1 cellular context compared by ENCODE assay signal in genomic region chr11:26780686-26781085, GRCh38.
TF ChIP-seq lines count a peak whose summit lies in the region.

No MANE protein-coding gene starts in this region.

TF ChIP-seq in SK-N-SH, 30 proteins besides CTCF, POLR2A, EP300 and RAD21 (continued from another document):
- TF ChIP-seq, protein P1, sequence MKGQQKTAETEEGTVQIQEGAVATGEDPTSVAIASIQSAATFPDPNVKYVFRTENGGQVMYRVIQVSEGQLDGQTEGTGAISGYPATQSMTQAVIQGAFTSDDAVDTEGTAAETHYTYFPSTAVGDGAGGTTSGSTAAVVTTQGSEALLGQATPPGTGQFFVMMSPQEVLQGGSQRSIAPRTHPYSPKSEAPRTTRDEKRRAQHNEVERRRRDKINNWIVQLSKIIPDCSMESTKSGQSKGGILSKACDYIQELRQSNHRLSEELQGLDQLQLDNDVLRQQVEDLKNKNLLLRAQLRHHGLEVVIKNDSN (IDR thresholded peaks at IDR 0.05; ENCODE audit: borderline replicate concordance, low read depth), result no peak
